ENCODE assay signal across 37 cellular contexts in genomic region chr9:133182151-133182550, GRCh38. TPM values are rescaled to one million over a fixed set of nuclear protein-coding genes. Genes with fewer than 3 reads are reported as not detected.
"Had no signal": no experiment of that assay in that cellular context is flagged by ENCODE, and none has a peak within 500 bp of the region (broad histone marks: within the 10 kb centered on the region; RNA-seq: fewer than 3 reads in every experiment).

No MANE protein-coding gene starts in this region.

- H3K9me3 ChIP-seq: adrenal gland, body of pancreas, colonic mucosa, esophagus squamous epithelium, gastroesophageal sphincter had no signal

- H3K4me3 Mint-ChIP-seq: activated CD4-positive, alpha-beta memory T cell treated with anti-CD3 and anti-CD28 coated beads for 36 hours; activated CD4-positive, alpha-beta T cell treated with anti-CD3 and anti-CD28 coated beads for 36 hours; activated CD4-positive, alpha-beta T cell treated with anti-CD3 and anti-CD28 coated beads, Interleukin-2, amount 10 ng/mL, durations not matched to agents 24 days and 14 days; activated CD8-positive, alpha-beta memory T cell treated with anti-CD3 and anti-CD28 coated beads, Interleukin-2, amount 10 ng/mL, durations not matched to agents 7 days and 5 days; activated CD8-positive, alpha-beta T cell treated with anti-CD3 and anti-CD28 coated beads, Interleukin-2, amount 10 ng/mL, durations not matched to agents 7 days and 5 days; activated naive CD4-positive, alpha-beta T cell treated with anti-CD3 and anti-CD28 coated beads for 36 hours; activated naive CD4-positive, alpha-beta T cell treated with anti-CD3 and anti-CD28 coated beads, Interleukin-2, amount 50 U/mL, for 24 hours; activated naive CD8-positive, alpha-beta T cell treated with anti-CD3 and anti-CD28 coated beads for 36 hours; activated naive CD8-positive, alpha-beta T cell treated with anti-CD3 and anti-CD28 coated beads, Interleukin-2, amount 50 U/mL, for 24 hours; activated T-helper 17 cell treated with anti-CD3 and anti-CD28 coated beads, Interleukin-2, amount 50 U/mL, for 72 hours; T-helper 17 cell; T-helper 2 cell treated with Interferon-gamma antibody and Interleukin-4, amounts not matched to agents 5 μg/mL and 100 μg/mL, for 36 hours had no signal

- H3K4me3 ChIP-seq: adrenal gland, body of pancreas, colonic mucosa, esophagus squamous epithelium, gastroesophageal sphincter had no signal

- DNase-seq: activated CD4-positive, alpha-beta memory T cell treated with anti-CD3 and anti-CD28 coated beads for 36 hours; activated CD4-positive, alpha-beta T cell treated with anti-CD3 and anti-CD28 coated beads for 36 hours; activated CD4-positive, alpha-beta T cell treated with anti-CD3 and anti-CD28 coated beads, Interleukin-2, amount 10 ng/mL, durations not matched to agents 24 days and 14 days; activated CD4-positive, CD25-positive, alpha-beta regulatory T cell; activated CD4-positive, CD25-positive, alpha-beta regulatory T cell treated with anti-CD3 and anti-CD28 coated beads, Interleukin-2, amount 50 U/mL, for 72 hours; activated CD8-positive, alpha-beta memory T cell treated with anti-CD3 and anti-CD28 coated beads, Interleukin-2, amount 10 ng/mL, durations not matched to agents 7 days and 5 days; activated CD8-positive, alpha-beta memory T cell treated with anti-CD3 and anti-CD28 coated beads, Interleukin-2, amount 50 U/mL, for 4 hours; activated CD8-positive, alpha-beta T cell treated with anti-CD3 and anti-CD28 coated beads, Interleukin-2, amount 10 ng/mL, durations not matched to agents 7 days and 5 days; activated effector memory CD4-positive, alpha-beta T cell treated with anti-CD3 and anti-CD28 coated beads, Interleukin-2, amount 50 U/mL, for 16 hours; activated naive CD4-positive, alpha-beta T cell treated with anti-CD3 and anti-CD28 coated beads for 36 hours; activated naive CD8-positive, alpha-beta T cell treated with anti-CD3 and anti-CD28 coated beads for 36 hours; activated naive CD8-positive, alpha-beta T cell treated with anti-CD3 and anti-CD28 coated beads, Interleukin-2, amount 50 U/mL, for 24 hours; activated T-cell treated with anti-CD3 and anti-CD28 coated beads, Interleukin-2, amount 50 U/mL, for 1 hour; adrenal gland; amygdala; body of pancreas; caudate nucleus; colonic mucosa; effector CD8-positive, alpha-beta T cell; esophagus squamous epithelium; foreskin melanocyte; T-helper 1 cell; T-helper 17 cell; T1000 had no signal

- H3K27ac Mint-ChIP-seq: activated CD4-positive, alpha-beta memory T cell treated with anti-CD3 and anti-CD28 coated beads for 36 hours; activated CD4-positive, alpha-beta T cell treated with anti-CD3 and anti-CD28 coated beads for 36 hours; activated CD4-positive, alpha-beta T cell treated with anti-CD3 and anti-CD28 coated beads, Interleukin-2, amount 10 ng/mL, durations not matched to agents 24 days and 14 days; activated CD8-positive, alpha-beta memory T cell treated with anti-CD3 and anti-CD28 coated beads, Interleukin-2, amount 10 ng/mL, durations not matched to agents 7 days and 5 days; activated CD8-positive, alpha-beta T cell treated with anti-CD3 and anti-CD28 coated beads, Interleukin-2, amount 10 ng/mL, durations not matched to agents 7 days and 5 days; activated naive CD4-positive, alpha-beta T cell treated with anti-CD3 and anti-CD28 coated beads for 36 hours; activated naive CD4-positive, alpha-beta T cell treated with anti-CD3 and anti-CD28 coated beads, Interleukin-2, amount 50 U/mL, for 24 hours; activated naive CD8-positive, alpha-beta T cell treated with anti-CD3 and anti-CD28 coated beads for 36 hours; activated naive CD8-positive, alpha-beta T cell treated with anti-CD3 and anti-CD28 coated beads, Interleukin-2, amount 50 U/mL, for 24 hours; activated T-helper 17 cell treated with anti-CD3 and anti-CD28 coated beads, Interleukin-2, amount 50 U/mL, for 72 hours; T-helper 17 cell; T-helper 2 cell treated with Interferon-gamma antibody and Interleukin-4, amounts not matched to agents 5 μg/mL and 100 μg/mL, for 36 hours had no signal

- H3K27me3 ChIP-seq: adrenal gland, body of pancreas, colonic mucosa had no signal

- H3K4me1 ChIP-seq: adrenal gland, body of pancreas, colonic mucosa had no signal

- H3K27ac ChIP-seq: adrenal gland, body of pancreas, colonic mucosa, epithelial cell of prostate, esophagus squamous epithelium, gastroesophageal sphincter had no signal

- H3K9me3 Mint-ChIP-seq: activated CD4-positive, alpha-beta memory T cell treated with anti-CD3 and anti-CD28 coated beads for 36 hours; activated CD4-positive, alpha-beta T cell treated with anti-CD3 and anti-CD28 coated beads, Interleukin-2, amount 10 ng/mL, durations not matched to agents 24 days and 14 days; activated naive CD4-positive, alpha-beta T cell treated with anti-CD3 and anti-CD28 coated beads for 36 hours; activated naive CD4-positive, alpha-beta T cell treated with anti-CD3 and anti-CD28 coated beads, Interleukin-2, amount 50 U/mL, for 24 hours; activated naive CD8-positive, alpha-beta T cell treated with anti-CD3 and anti-CD28 coated beads for 36 hours; activated naive CD8-positive, alpha-beta T cell treated with anti-CD3 and anti-CD28 coated beads, Interleukin-2, amount 50 U/mL, for 24 hours; activated T-helper 17 cell treated with anti-CD3 and anti-CD28 coated beads, Interleukin-2, amount 50 U/mL, for 72 hours; T-helper 2 cell treated with Interferon-gamma antibody and Interleukin-4, amounts not matched to agents 5 μg/mL and 100 μg/mL, for 36 hours had no signal

- H3K36me3 Mint-ChIP-seq: activated CD4-positive, alpha-beta memory T cell treated with anti-CD3 and anti-CD28 coated beads for 36 hours; activated CD8-positive, alpha-beta memory T cell treated with anti-CD3 and anti-CD28 coated beads, Interleukin-2, amount 10 ng/mL, durations not matched to agents 7 days and 5 days; activated naive CD4-positive, alpha-beta T cell treated with anti-CD3 and anti-CD28 coated beads, Interleukin-2, amount 50 U/mL, for 24 hours; activated naive CD8-positive, alpha-beta T cell treated with anti-CD3 and anti-CD28 coated beads for 36 hours had no signal

- H3K36me3 ChIP-seq: adrenal gland, colonic mucosa, esophagus squamous epithelium, gastroesophageal sphincter had no signal

RNA-seq across cellular contexts. Expression of gene OBP2B, which starts 26.9 kb away (rescaled TPM):
- total RNA-seq: activated CD4-positive, alpha-beta memory T cell treated with anti-CD3 and anti-CD28 coated beads for 36 hours; activated CD4-positive, alpha-beta T cell treated with anti-CD3 and anti-CD28 coated beads for 36 hours; activated CD4-positive, alpha-beta T cell treated with anti-CD3 and anti-CD28 coated beads, Interleukin-2, amount 10 ng/mL, durations not matched to agents 24 days and 14 days; activated CD8-positive, alpha-beta memory T cell treated with anti-CD3 and anti-CD28 coated beads for 36 hours; activated CD8-positive, alpha-beta memory T cell treated with anti-CD3 and anti-CD28 coated beads, Interleukin-2, amount 10 ng/mL, durations not matched to agents 7 days and 5 days; activated CD8-positive, alpha-beta T cell treated with anti-CD3 and anti-CD28 coated beads, Interleukin-2, amount 10 ng/mL, durations not matched to agents 7 days and 5 days; activated naive CD4-positive, alpha-beta T cell treated with anti-CD3 and anti-CD28 coated beads for 36 hours; activated naive CD8-positive, alpha-beta T cell treated with anti-CD3 and anti-CD28 coated beads for 36 hours; activated T-helper 17 cell treated with anti-CD3 and anti-CD28 coated beads, Interleukin-2, amount 50 U/mL, for 72 hours; aorta; body of pancreas; colonic mucosa; dermis microvascular lymphatic vessel endothelial cell; endothelial cell of umbilical vein; esophagus squamous epithelium; fibroblast of lung; fibroblast of villous mesenchyme; gastroesophageal sphincter; glomerular endothelial cell; T-helper 17 cell had no signal
- polyA plus RNA-seq: adrenal gland, aorta, endothelial cell of umbilical vein, esophagus, fibroblast of lung had no signal
